28 cellular contexts compared by ENCODE assay signal in genomic region chr11:120577041-120577440, GRCh38.
"Had no signal": no experiment of that assay in that cellular context is flagged by ENCODE, and none has a peak within 500 bp of the region (broad histone marks: within the 10 kb centered on the region; RNA-seq: fewer than 3 reads in every experiment).

No MANE protein-coding gene starts in this region.

- H3K4me3 ChIP-seq: heart right ventricle, hepatocyte, lung, ovary, skin epidermis, stomach, testis, thyroid gland, transverse colon, upper lobe of right lung had no signal

- H3K36me3 ChIP-seq: heart right ventricle, ovary, stomach, thyroid gland, transverse colon, upper lobe of right lung had no signal

- H3K4me3 Mint-ChIP-seq: mesothelial cell of epicardium; naive B cell; natural killer cell; nephron progenitor cell; stimulated activated naive B cell treated with anti-CD40 and anti-IgM and Interleukin-4, amounts not matched to agents 10 μg/mL and 1 μg/mL and 100 μg/mL, for 72 hours had no signal

- H3K4me1 ChIP-seq: heart right ventricle, stomach, testis, thyroid gland, transverse colon, upper lobe of right lung had no signal

- H3K27ac ChIP-seq: heart right ventricle, hepatocyte, ovary, skin epidermis, stomach, testis, thyroid gland, transverse colon, upper lobe of right lung had no signal

- H2AFZ ChIP-seq: hepatocyte had no signal

- H3K9me3 Mint-ChIP-seq: mesothelial cell of epicardium; natural killer cell; nephron progenitor cell; stimulated activated naive B cell treated with anti-CD40 and anti-IgM and Interleukin-4, amounts not matched to agents 10 μg/mL and 1 μg/mL and 100 μg/mL, for 72 hours had no signal

- DNase-seq: heart right ventricle; islet precursor cell; kidney glomerular epithelial cell; left cardiac atrium; mesendoderm; naive B cell; natural killer cell; nephron progenitor cell; ovary; right cardiac atrium; stimulated activated CD4-positive, alpha-beta T cell treated with anti-CD3 and anti-CD28 coated beads, Interleukin-12 subunit alpha, Interleukin-12 subunit beta, amount 100 ng/mL, for 4 hours; stimulated activated CD4-positive, alpha-beta T cell treated with anti-CD3 and anti-CD28 coated beads, Interleukin-15, amount 100 ng/mL, for 24 hours; stimulated activated CD4-positive, alpha-beta T cell treated with anti-CD3 and anti-CD28 coated beads, Interleukin-2, amount 100 ng/mL, for 24 hours; stimulated activated CD4-positive, alpha-beta T cell treated with anti-CD3 and anti-CD28 coated beads, Interleukin-4, amount 100 ng/mL, for 1 hour; stimulated activated naive B cell treated with anti-CD40 and anti-IgM and Interleukin-4, amounts not matched to agents 10 μg/mL and 1 μg/mL and 100 μg/mL, for 72 hours; stimulated activated naive CD8-positive, alpha-beta T cell treated with anti-CD3 and anti-CD28 coated beads, Interleukin-15, Interleukin-2, amounts not matched to agents 100 U/mL and 50 U/mL, for 24 hours; stomach; testis; thyroid gland; transverse colon; upper lobe of right lung had no signal

- H3K9me3 ChIP-seq: heart right ventricle, ovary, stomach, testis, thyroid gland, transverse colon, upper lobe of right lung had no signal

- H3K79me2 ChIP-seq: hepatocyte had no signal

- H3K27ac Mint-ChIP-seq: mesothelial cell of epicardium, natural killer cell, nephron progenitor cell, progenitor cell of endocrine pancreas had no signal

- ATAC-seq: heart right ventricle; left cardiac atrium; left lobe of liver; natural killer cell; right cardiac atrium; sciatic nerve; stimulated activated naive B cell treated with anti-CD40 and anti-IgM and Interleukin-4, amounts not matched to agents 10 μg/mL and 1 μg/mL and 100 μg/mL, for 72 hours; stimulated activated naive CD8-positive, alpha-beta T cell treated with anti-CD3 and anti-CD28 coated beads, Interleukin-15, Interleukin-2, amounts not matched to agents 100 U/mL and 50 U/mL, for 24 hours; upper lobe of right lung had no signal

- H3K4me1 Mint-ChIP-seq: mesothelial cell of epicardium, nephron progenitor cell had no signal

- H3K27me3 ChIP-seq: ovary, testis, thyroid gland, upper lobe of right lung had no signal

- H3K36me3 Mint-ChIP-seq: mesothelial cell of epicardium, naive B cell, natural killer cell had no signal

- H3K4me2 ChIP-seq: hepatocyte had no signal
